ENCODE assay signal across 37 cellular contexts in genomic region chr14:76678244-76678643, GRCh38.
"Had no signal": no experiment of that assay in that cellular context is flagged by ENCODE, and none has a peak within 500 bp of the region (broad histone marks: within the 10 kb centered on the region; RNA-seq: fewer than 3 reads in every experiment).

No MANE protein-coding gene starts in this region.

- H3K4me1 ChIP-seq: adrenal gland, ascending aorta, body of pancreas, breast epithelium had no signal

- H3K4me3 ChIP-seq: adrenal gland, ascending aorta, body of pancreas, breast epithelium, cardiac muscle cell had no signal

- H3K27ac ChIP-seq: adrenal gland, ascending aorta, body of pancreas, brain microvascular endothelial cell, breast epithelium, cardiac muscle cell had no signal

- H3K27me3 Mint-ChIP-seq: brain had no signal

- ATAC-seq: activated naive CD4-positive, alpha-beta T cell treated with anti-CD3 and anti-CD28 coated beads, Interleukin-2, amount 50 U/mL, for 72 hours; activated naive CD8-positive, alpha-beta T cell treated with anti-CD3 and anti-CD28 coated beads, Interleukin-2, amount 50 U/mL, for 24 hours; activated T-cell treated with anti-CD3 and anti-CD28 coated beads, Interleukin-2, amount 50 U/mL, for 4 hours; activated T-cell treated with anti-CD3 and anti-CD28 coated beads, Interleukin-2, amount 50 U/mL, for 72 hours; activated T-helper 17 cell treated with anti-CD3 and anti-CD28 coated beads, Interleukin-2, amount 50 U/mL, for 72 hours; body of pancreas had no signal

- H3K4me3 Mint-ChIP-seq: activated naive CD4-positive, alpha-beta T cell treated with anti-CD3 and anti-CD28 coated beads for 36 hours; activated naive CD4-positive, alpha-beta T cell treated with anti-CD3 and anti-CD28 coated beads, Interleukin-2, amount 10 ng/mL, durations not matched to agents 7 days and 5 days; activated naive CD4-positive, alpha-beta T cell treated with anti-CD3 and anti-CD28 coated beads, Interleukin-2, amount 50 U/mL, for 24 hours; activated naive CD8-positive, alpha-beta T cell; activated naive CD8-positive, alpha-beta T cell treated with anti-CD3 and anti-CD28 coated beads for 36 hours; activated naive CD8-positive, alpha-beta T cell treated with anti-CD3 and anti-CD28 coated beads, Interleukin-2, amount 10 ng/mL, durations not matched to agents 7 days and 5 days; activated naive CD8-positive, alpha-beta T cell treated with anti-CD3 and anti-CD28 coated beads, Interleukin-2, amount 50 U/mL, for 24 hours; activated T-cell treated with anti-CD3 and anti-CD28 coated beads, Interleukin-2, amount 50 U/mL, for 24 hours; activated T-cell treated with anti-CD3 and anti-CD28 coated beads, Interleukin-2, amount 50 U/mL, for 4 hours; activated T-cell treated with anti-CD3 and anti-CD28 coated beads, Interleukin-2, amount 50 U/mL, for 72 hours; activated T-helper 1 cell treated with anti-CD3 and anti-CD28 coated beads, Interleukin-12 subunit alpha, Interleukin-12 subunit beta, Interleukin-2, Interleukin-4 antibody, amounts not matched to agents 30 ng/mL and 10 ng/mL and 1 ng/mL, durations not matched to agents 14 hours and 24 hours and 36 hours; activated T-helper 17 cell treated with anti-CD3 and anti-CD28 coated beads, Interleukin-2, amount 50 U/mL, for 72 hours; brain; central memory CD8-positive, alpha-beta T cell had no signal

- H3K36me3 Mint-ChIP-seq: activated naive CD4-positive, alpha-beta T cell treated with anti-CD3 and anti-CD28 coated beads, Interleukin-2, amount 10 ng/mL, durations not matched to agents 7 days and 5 days; activated naive CD4-positive, alpha-beta T cell treated with anti-CD3 and anti-CD28 coated beads, Interleukin-2, amount 50 U/mL, for 24 hours; activated naive CD4-positive, alpha-beta T cell treated with anti-CD3 and anti-CD28 coated beads, Interleukin-2, amount 50 U/mL, for 72 hours; activated naive CD8-positive, alpha-beta T cell treated with anti-CD3 and anti-CD28 coated beads for 36 hours; activated naive CD8-positive, alpha-beta T cell treated with anti-CD3 and anti-CD28 coated beads, Interleukin-2, amount 10 ng/mL, durations not matched to agents 7 days and 5 days; brain had no signal

- H3K4me1 Mint-ChIP-seq: activated naive CD4-positive, alpha-beta T cell treated with anti-CD3 and anti-CD28 coated beads, Interleukin-2, amount 10 ng/mL, durations not matched to agents 7 days and 5 days; activated naive CD4-positive, alpha-beta T cell treated with anti-CD3 and anti-CD28 coated beads, Interleukin-2, amount 50 U/mL, for 24 hours; activated naive CD8-positive, alpha-beta T cell treated with anti-CD3 and anti-CD28 coated beads for 36 hours; activated naive CD8-positive, alpha-beta T cell treated with anti-CD3 and anti-CD28 coated beads, Interleukin-2, amount 10 ng/mL, durations not matched to agents 7 days and 5 days; activated naive CD8-positive, alpha-beta T cell treated with anti-CD3 and anti-CD28 coated beads, Interleukin-2, amount 50 U/mL, for 24 hours; activated T-helper 17 cell treated with anti-CD3 and anti-CD28 coated beads, Interleukin-2, amount 50 U/mL, for 72 hours; central memory CD8-positive, alpha-beta T cell had no signal

- H3K27me3 ChIP-seq: adrenal gland, ascending aorta, body of pancreas, brain microvascular endothelial cell, breast epithelium, cardiac muscle cell had no signal

- DNase-seq: activated effector memory CD4-positive, alpha-beta T cell treated with anti-CD3 and anti-CD28 coated beads, Interleukin-2, amount 50 U/mL, for 16 hours; activated effector memory CD4-positive, alpha-beta T cell treated with Interleukin-2 at 50 U/mL for 16 hours; activated gamma-delta T cell; activated gamma-delta T cell treated with Interleukin-2 at 50 U/mL for 16 hours; activated naive CD4-positive, alpha-beta T cell; activated naive CD4-positive, alpha-beta T cell treated with anti-CD3 and anti-CD28 coated beads for 36 hours; activated naive CD4-positive, alpha-beta T cell treated with anti-CD3 and anti-CD28 coated beads, Interleukin-2, amount 10 ng/mL, durations not matched to agents 7 days and 5 days; activated naive CD4-positive, alpha-beta T cell treated with anti-CD3 and anti-CD28 coated beads, Interleukin-2, amount 50 U/mL, for 16 hours; activated naive CD4-positive, alpha-beta T cell treated with Interleukin-2 at 50 U/mL for 16 hours; activated naive CD8-positive, alpha-beta T cell treated with anti-CD3 and anti-CD28 coated beads for 36 hours; activated naive CD8-positive, alpha-beta T cell treated with anti-CD3 and anti-CD28 coated beads, Interleukin-2, amount 10 ng/mL, durations not matched to agents 7 days and 5 days; activated naive CD8-positive, alpha-beta T cell treated with anti-CD3 and anti-CD28 coated beads, Interleukin-2, amount 50 U/mL, for 24 hours; activated T-cell treated with anti-CD3 and anti-CD28 coated beads, Interleukin-2, amount 50 U/mL, for 1 hour; activated T-cell treated with anti-CD3 and anti-CD28 coated beads, Interleukin-2, amount 50 U/mL, for 24 hours; activated T-cell treated with anti-CD3 and anti-CD28 coated beads, Interleukin-2, amount 50 U/mL, for 4 hours; activated T-cell treated with anti-CD3 and anti-CD28 coated beads, Interleukin-2, amount 50 U/mL, for 48 hours; activated T-cell treated with anti-CD3 and anti-CD28 coated beads, Interleukin-2, amount 50 U/mL, for 72 hours; adrenal gland; amniotic stem cell; amygdala; anterior cingulate cortex; aorta; body of pancreas; brain microvascular endothelial cell; central memory CD4-positive, alpha-beta T cell; cerebellar nuclear complex had no signal

- H3K27ac Mint-ChIP-seq: activated naive CD4-positive, alpha-beta T cell treated with anti-CD3 and anti-CD28 coated beads for 36 hours; activated naive CD4-positive, alpha-beta T cell treated with anti-CD3 and anti-CD28 coated beads, Interleukin-2, amount 10 ng/mL, durations not matched to agents 7 days and 5 days; activated naive CD4-positive, alpha-beta T cell treated with anti-CD3 and anti-CD28 coated beads, Interleukin-2, amount 50 U/mL, for 24 hours; activated naive CD4-positive, alpha-beta T cell treated with anti-CD3 and anti-CD28 coated beads, Interleukin-2, amount 50 U/mL, for 72 hours; activated naive CD8-positive, alpha-beta T cell; activated naive CD8-positive, alpha-beta T cell treated with anti-CD3 and anti-CD28 coated beads for 36 hours; activated naive CD8-positive, alpha-beta T cell treated with anti-CD3 and anti-CD28 coated beads, Interleukin-2, amount 10 ng/mL, durations not matched to agents 7 days and 5 days; activated naive CD8-positive, alpha-beta T cell treated with anti-CD3 and anti-CD28 coated beads, Interleukin-2, amount 50 U/mL, for 24 hours; activated T-cell treated with anti-CD3 and anti-CD28 coated beads, Interleukin-2, amount 50 U/mL, for 24 hours; activated T-cell treated with anti-CD3 and anti-CD28 coated beads, Interleukin-2, amount 50 U/mL, for 72 hours; activated T-helper 1 cell treated with anti-CD3 and anti-CD28 coated beads, Interleukin-12 subunit alpha, Interleukin-12 subunit beta, Interleukin-2, Interleukin-4 antibody, amounts not matched to agents 30 ng/mL and 10 ng/mL and 1 ng/mL, durations not matched to agents 14 hours and 24 hours and 36 hours; activated T-helper 17 cell treated with anti-CD3 and anti-CD28 coated beads, Interleukin-2, amount 50 U/mL, for 72 hours; activated T-helper 2 cell treated with anti-CD3 and anti-CD28 coated beads, Interferon-gamma antibody, Interleukin-2, Interleukin-4, amounts not matched to agents 10 μg/mL and 5 μg/mL and 100 μg/mL, durations not matched to agents 14 hours and 24 hours and 36 hours had no signal
